In genomic region chr14:20682435-20683124, GRCh38 we compare ENCODE assay signal across 8 cellular contexts. TPM values are rescaled to one million over a fixed set of nuclear protein-coding genes. Genes with fewer than 3 reads are reported as not detected.
DNase-seq lines count a peak whose midpoint lies in the region; ATAC-seq and TF ChIP-seq lines count a peak whose summit lies in the region.

No MANE protein-coding gene starts in this region.

- peak overlapping the region; percentile 93 for H3K4me2 ChIP-seq in DND-41 (ENCODE audit: insufficient read depth, low read length)
- peak overlapping the region; percentile 76 for H3K4me2 ChIP-seq in KMS-11

- peak overlapping the region; percentile 96 for H3K9ac ChIP-seq in DND-41 (ENCODE audit: low read depth, low read length)
- H3K9ac ChIP-seq in KMS-11: peak overlapping the region; percentile 81

- H3K9me3 ChIP-seq in DND-41 (ENCODE audit: insufficient read depth, low read length, severe bottlenecking): no peaks in the 10 kb centered on the region
- H3K9me3 ChIP-seq in suprapubic skin: no peaks in the 10 kb centered on the region

- peak; percentile 68 to 92 for TF ChIP-seq POLR2A in suprapubic skin (IDR thresholded peaks at IDR 0.05)

- 1% methylated on average over 10 of the region's 40 CpGs for WGBS in suprapubic skin

- H3K79me2 ChIP-seq in DND-41 (ENCODE audit: insufficient read depth, low read length): no peaks in the 10 kb centered on the region
- no peaks in the 10 kb centered on the region for H3K79me2 ChIP-seq in KMS-11 (ENCODE audit: insufficient read depth, low read depth)

- H3K4me1 ChIP-seq in DND-41 (ENCODE audit: insufficient read depth, low read length) (peaks cover 44% of the 10 kb centered on the region), KMS-11 (ENCODE audit: low read depth, poor library complexity, severe bottlenecking) (peaks cover 23% of the 10 kb centered on the region), suprapubic skin (peaks cover 46% of the 10 kb centered on the region)

- H3K4me3 ChIP-seq in DND-41 (ENCODE audit: low read depth in 1 of 2, low read length in 2 of 2): peak overlapping the region; percentile 79 to 83
- no peak overlapping the region for H3K4me3 ChIP-seq in KMS-11 (IDR thresholded peaks at IDR 0.05; ENCODE audit: insufficient read depth, low read depth, low read length)
- H3K4me3 ChIP-seq in suprapubic skin: peak overlapping the region; percentile 71

- no peak for TF ChIP-seq EP300 in suprapubic skin (IDR thresholded peaks at IDR 0.05)

- H3K27me3 ChIP-seq in DND-41 (ENCODE audit: insufficient read depth, low read length, poor library complexity): no peaks in the 10 kb centered on the region
- H3K27me3 ChIP-seq in KMS-11 (ENCODE audit: insufficient read depth, low read depth): no peaks in the 10 kb centered on the region
- no peaks in the 10 kb centered on the region for H3K27me3 ChIP-seq in suprapubic skin

- H2AFZ ChIP-seq in DND-41 (ENCODE audit: low read depth, low read length) (peak overlapping the region; percentile 91), KMS-11 (ENCODE audit: low read depth) (peak overlapping the region; percentile 81)

- TF ChIP-seq CTCF in DND-41 (IDR thresholded peaks at IDR 0.05; ENCODE audit: borderline replicate concordance, extremely low read depth, low read length, poor library complexity, severe bottlenecking) (peak; percentile 32), KMS-11 (conservative IDR thresholded peaks at IDR 0.05; ENCODE audit: low read depth, low read length) (no peak), suprapubic skin (IDR thresholded peaks at IDR 0.05) (no peak)

- ATAC-seq in DND-41 (ENCODE audit: insufficient read depth, low read depth): peak; percentile 73
- peak; percentile 40 for ATAC-seq in GM21737 (IDR thresholded peaks at IDR 0.05; ENCODE audit: unreplicated experiment)

- H3K27ac ChIP-seq in DND-41 (ENCODE audit: low read length): peak overlapping the region; percentile 97
- peak overlapping the region; percentile 86 for H3K27ac ChIP-seq in KMS-11
- H3K27ac ChIP-seq in suprapubic skin: peak overlapping the region; percentile 97

- peak; percentile 88 for DNase-seq in DND-41
- DNase-seq in SHP77 treated with DMSO at 0.1 percent for 48 hours (lab: John Stamatoyannopoulos, UW): peak; percentile 96
- DNase-seq in activated gamma-delta T cell treated with anti-CD3 and anti-CD28 coated beads, Interleukin-2, amount 50 U/mL, for 16 hours (ENCODE audit: low read depth): peak; percentile 63
- peak; percentile 72 for DNase-seq in germinal center (ENCODE audit: low spot score)
- peak; percentile 93 for DNase-seq in occipital lobe (lab: John Stamatoyannopoulos, UW)
- peak; percentile 94 to 95 for DNase-seq in suprapubic skin (ENCODE audit: low spot score in 2 of 2)

- H3K36me3 ChIP-seq in DND-41 (ENCODE audit: insufficient read depth, low read length) (no peaks in the 10 kb centered on the region), KMS-11 (ENCODE audit: insufficient read depth) (no peaks in the 10 kb centered on the region), suprapubic skin (no peaks in the 10 kb centered on the region)

- H4K20me1 ChIP-seq in DND-41 (ENCODE audit: insufficient read depth, low read length) (no peaks in the 10 kb centered on the region), KMS-11 (ENCODE audit: insufficient read depth) (no peaks in the 10 kb centered on the region)

RNA-seq across cellular contexts. Expression of gene RNASE4, which starts 1.8 kb away (rescaled TPM):
- 2.2 TPM for total RNA-seq in occipital lobe
- 10 to 100 TPM; 43.9 to 84.2 (median 66.2) TPM for total RNA-seq in suprapubic skin

RNA-seq across cellular contexts. Expression of gene ANG, which starts 6.0 kb away (rescaled TPM):
- total RNA-seq in occipital lobe (0.16 TPM), suprapubic skin (10 to 100 TPM; 19.3 to 46.9 (median 27.1) TPM)

RNA-seq across cellular contexts. Expression of gene OR6S1, which starts 41.1 kb away (rescaled TPM):
- total RNA-seq in occipital lobe (not detected), suprapubic skin (not detected)

Comparison
In these comparisons a context has a peak if more than half of its experiments do, and no peak if none do; other contexts are left out.
1. RNA of gene RNASE4, which starts 1.8 kb away (total RNA-seq): 43.9 to 84.2 TPM in suprapubic skin; 2.2 TPM in occipital lobe (single experiment); every median in the first group is over 10 times any median in the second.
2. RNA of gene ANG, which starts 6.0 kb away (total RNA-seq): 19.3 to 46.9 TPM in suprapubic skin; 0.16 TPM in occipital lobe (single experiment); every median in the first group is over 10 times any median in the second.
3. Peak in every context shown above with its lines, with median percentiles within 50 percentile points of each other: DNase-seq and H3K27ac ChIP-seq.